In the genomic region with DNA sequence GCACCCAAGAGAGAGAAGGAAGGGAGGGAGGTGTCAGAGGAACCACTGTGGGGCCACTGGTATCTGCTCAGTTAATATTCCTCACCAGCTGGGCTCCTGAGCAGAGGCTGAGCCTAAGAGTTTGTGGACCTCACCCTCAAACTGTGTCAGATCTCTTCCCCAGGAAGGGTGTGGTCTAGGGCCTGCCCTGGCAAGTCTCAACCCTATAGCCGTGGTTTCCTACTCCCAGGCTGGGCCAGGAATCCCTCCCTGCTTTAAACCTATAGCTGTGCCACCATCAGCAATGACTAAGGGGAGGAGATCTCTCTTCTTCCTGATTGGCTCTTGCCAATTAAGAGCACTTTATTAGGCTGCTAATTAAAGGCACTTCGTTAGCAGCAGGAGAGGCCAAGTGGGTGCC, we compare ENCODE assay signal across 1 cellular context.
TF ChIP-seq lines count a peak whose summit lies in the region.

No MANE protein-coding gene starts in this region.

TF ChIP-seq in HCT116, 20 proteins besides CTCF, POLR2A, EP300 and RAD21:
- TF ChIP-seq FOSL1 (IDR thresholded peaks at IDR 0.05; ENCODE audit: low read depth): no peak
- TF ChIP-seq MAX (IDR thresholded peaks at IDR 0.05): no peak
- TF ChIP-seq ZFX (IDR thresholded peaks at IDR 0.05): no peak
- no peak for TF ChIP-seq YY1 (IDR thresholded peaks at IDR 0.05; ENCODE audit: extremely low read depth, insufficient replicate concordance, low read depth, low read length)
